Comparison of ENCODE assay signal across 1 cellular context in genomic region chr18:76756491-76757288, GRCh38.
A peak's percentile ranks its signal among the peaks of the same experiment; 100 is the strongest.
TF ChIP-seq lines count a peak whose summit lies in the region.

No MANE protein-coding gene starts in this region.

TF ChIP-seq in K562, 482 proteins besides CTCF, POLR2A, EP300 and RAD21 (continued from another document):
- TF ChIP-seq NKRF (IDR thresholded peaks at IDR 0.05; ENCODE audit: borderline replicate concordance) (no peak), E2F6 (IDR thresholded peaks at IDR 0.05; ENCODE audit: borderline replicate concordance in 1 of 2, extremely low read depth in 1 of 2, insufficient read depth in 1 of 2, insufficient read length in 1 of 2, low read depth in 1 of 2, low read length in 1 of 2, poor library complexity in 1 of 2, severe bottlenecking in 1 of 2) (peak in 1 of 2 experiments; percentile 24), ZBTB26 (CRISPR knock-in tag; IDR thresholded peaks at IDR 0.05) (no peak), ZNF134 (CRISPR knock-in tag; conservative IDR thresholded peaks at IDR 0.05) (no peak), RBM15 (IDR thresholded peaks at IDR 0.05; ENCODE audit: insufficient read depth, low read length) (no peak), MGA (IDR thresholded peaks at IDR 0.05) (peak; percentile 70), SMAD4 (CRISPR knock-in tag; conservative IDR thresholded peaks at IDR 0.05) (0 out of 2 replicates have a peak, but pooled peaks have one; percentile 17), TSC22D4 (tag; IDR thresholded peaks at IDR 0.05) (no peak), PREB (CRISPR knock-in tag; IDR thresholded peaks at IDR 0.05) (no peak), L3MBTL2 (IDR thresholded peaks at IDR 0.05) (peak; percentile 43; the same call in 1 of the 2 replicates)
- TF ChIP-seq, protein P1, sequence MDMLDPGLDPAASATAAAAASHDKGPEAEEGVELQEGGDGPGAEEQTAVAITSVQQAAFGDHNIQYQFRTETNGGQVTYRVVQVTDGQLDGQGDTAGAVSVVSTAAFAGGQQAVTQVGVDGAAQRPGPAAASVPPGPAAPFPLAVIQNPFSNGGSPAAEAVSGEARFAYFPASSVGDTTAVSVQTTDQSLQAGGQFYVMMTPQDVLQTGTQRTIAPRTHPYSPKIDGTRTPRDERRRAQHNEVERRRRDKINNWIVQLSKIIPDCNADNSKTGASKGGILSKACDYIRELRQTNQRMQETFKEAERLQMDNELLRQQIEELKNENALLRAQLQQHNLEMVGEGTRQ (CRISPR knock-in tag; IDR thresholded peaks at IDR 0.05), result peak; percentile 51
